Comparison of ENCODE assay signal across 28 cellular contexts in genomic region chr18:50273203-50274043, GRCh38. TPM values are rescaled to one million over a fixed set of nuclear protein-coding genes. Genes with fewer than 3 reads are reported as not detected.
A peak's percentile ranks its signal among the peaks of the same experiment; 100 is the strongest.
DNase-seq lines count a peak whose midpoint lies in the region; ATAC-seq, FAIRE-seq and TF ChIP-seq lines count a peak whose summit lies in the region.
"Had no signal": no experiment of that assay in that cellular context is flagged by ENCODE, and none has a peak within 500 bp of the region (broad histone marks: within the 10 kb centered on the region; RNA-seq: fewer than 3 reads in every experiment).

No MANE protein-coding gene starts in this region.

- H3K36me3 Mint-ChIP-seq in immature natural killer cell (peaks cover 26 to 60% (median 32%) of the 10 kb centered on the region in 3 donors), chondrocyte (ENCODE audit: low read depth) (peaks cover 58% of the 10 kb centered on the region)

- 94% methylated on average over 12 of the region's 23 CpGs for WGBS in HepG2 (ENCODE audit: low lambda C conversion rate)
- WGBS in right lobe of liver (ENCODE audit: insufficient coverage, low coverage, low lambda C conversion rate, missing lambda C conversion rate): 88% methylated on average over 7 of the region's 23 CpGs

- no peak for TF ChIP-seq RAD21 in HepG2 (CRISPR knock-in tag; IDR thresholded peaks at IDR 0.05)

- H3K4me3 ChIP-seq in HepG2 (replicated peaks in 1 of 3; ENCODE audit: insufficient read depth in 1 of 3, low read depth in 2 of 3, low read length in 3 of 3) (no peak overlapping the region), right lobe of liver (no peak overlapping the region), epithelial cell of esophagus (ENCODE audit: low read length) (no peak overlapping the region), osteoblast (ENCODE audit: insufficient read depth, low read length) (no peak overlapping the region)
- H3K4me3 ChIP-seq: A549; BLaER1 treated with 17β-estradiol and CSF1 and Interleukin-3, amounts not matched to agents 10 nM and 100 nM; GM23248; SK-N-MC had no signal

- no peak for DNase-seq in HepG2 (ENCODE audit: low spot score)
- DNase-seq in right lobe of liver: no peak
- peak; percentile 62 for DNase-seq in epithelial cell of esophagus (ENCODE audit: low read depth)
- DNase-seq in osteoblast (ENCODE audit: insufficient read length, low spot score, missing footprints): peak; percentile 58
- no peak for DNase-seq in immature natural killer cell
- DNase-seq in NCI-H2029 treated with DMSO at 0.1 percent for 48 hours (lab: John Stamatoyannopoulos, UW): no peak
- DNase-seq in chondrocyte (ENCODE audit: low spot score): no peak
- DNase-seq: AML-193; CD4-positive, alpha-beta memory T cell; COR-L47; DMS53; GM23248; KG1; MM.1S; NCI-H1417; NCI-H1694; NCI-H2081; NCI-H2227 treated with DMSO at 0.1 percent for 48 hours; NCI-H510A; NCI-H69; SHP77 treated with DMSO at 0.1 percent for 48 hours had no signal

- H3K4me2 ChIP-seq in HepG2 (ENCODE audit: low read depth, low read length) (no peak overlapping the region), osteoblast (ENCODE audit: insufficient read depth, low read length) (no peak overlapping the region)
- H3K4me2 ChIP-seq: A549; BLaER1 treated with 17β-estradiol and CSF1 and Interleukin-3, amounts not matched to agents 10 nM and 100 nM had no signal

- no TSS peak for BruUV-seq in HepG2 (replicated peaks; lab: Mats Ljungman, UMichigan)

- H3K27ac ChIP-seq in HepG2 (ENCODE audit: extremely low read length, insufficient read depth, low read length): no peak overlapping the region
- no peak overlapping the region for H3K27ac ChIP-seq in right lobe of liver
- H3K27ac ChIP-seq in osteoblast (ENCODE audit: low read depth, low read length): no peak overlapping the region
- H3K27ac ChIP-seq: A549; BLaER1 treated with 17β-estradiol and CSF1 and Interleukin-3, amounts not matched to agents 10 nM and 100 nM; GM23248; SK-N-MC had no signal

- TF ChIP-seq EP300 in HepG2 (IDR thresholded peaks at IDR 0.05; ENCODE audit: low read depth in 2 of 2, low read length in 2 of 2) (no peak), HepG2 (CRISPR knock-in tag; IDR thresholded peaks at IDR 0.05; ENCODE audit: borderline replicate concordance) (no peak)

- H3K4me3 Mint-ChIP-seq in immature natural killer cell: no peak overlapping the region
- H3K4me3 Mint-ChIP-seq in chondrocyte (ENCODE audit: unreplicated experiment): no peak overlapping the region

- H3K79me2 ChIP-seq in HepG2 (ENCODE audit: insufficient read depth, low read length) (no peaks in the 10 kb centered on the region), osteoblast (ENCODE audit: insufficient read depth, low read length) (peaks cover 14% of the 10 kb centered on the region)

- no peak for ATAC-seq in HepG2
- ATAC-seq in right lobe of liver: no peak
- ATAC-seq: A549, Panc1 had no signal

- in situ Hi-C loops in HepG2 (cut with HindIII; ENCODE audit: extremely low pct_ligation_motif_present, low pct_unique_long_range_greater_than_20kb): no loop called here

- H4K20me1 ChIP-seq in HepG2 (ENCODE audit: insufficient read depth, low read length): no peaks in the 10 kb centered on the region
- peaks cover 10% of the 10 kb centered on the region for H4K20me1 ChIP-seq in osteoblast (ENCODE audit: insufficient read depth, low read length)

- CTCF ChIA-PET in HepG2 (lab: Yijun Ruan, JAX; ENCODE audit: low intra/inter-chr PET ratio, low total read pairs): no interaction called here

- H3K9me3 Mint-ChIP-seq in immature natural killer cell (no peaks in the 10 kb centered on the region), chondrocyte (ENCODE audit: low read depth) (no peaks in the 10 kb centered on the region)
- H3K9me3 Mint-ChIP-seq: CD4-positive, alpha-beta memory T cell had no signal

- TF ChIP-seq CTCF in HepG2 (CRISPR knock-in tag; IDR thresholded peaks at IDR 0.05) (no peak), right lobe of liver (IDR thresholded peaks at IDR 0.05) (no peak), epithelial cell of esophagus (IDR thresholded peaks at IDR 0.05; ENCODE audit: insufficient read depth, low read depth, low read length, missing control alignments) (no peak), osteoblast (IDR thresholded peaks at IDR 0.05; ENCODE audit: extremely low read depth, low read depth, low read length) (no peak), chondrocyte (IDR thresholded peaks at IDR 0.05) (no peak)

- no peaks in the 10 kb centered on the region for H3K4me1 ChIP-seq in HepG2 (ENCODE audit: insufficient read depth, low read length)
- H3K4me1 ChIP-seq in right lobe of liver: no peaks in the 10 kb centered on the region
- H3K4me1 ChIP-seq in osteoblast (ENCODE audit: insufficient read depth, low read length): peaks cover 9% of the 10 kb centered on the region

- no peak overlapping the region for H3K27ac Mint-ChIP-seq in immature natural killer cell
- H3K27ac Mint-ChIP-seq in chondrocyte (ENCODE audit: unreplicated experiment): no peak overlapping the region

- TF ChIP-seq POLR2A in HepG2 (IDR thresholded peaks at IDR 0.05; ENCODE audit: insufficient read depth in 1 of 2, low read depth in 2 of 2, low read length in 2 of 2) (no peak), right lobe of liver (IDR thresholded peaks at IDR 0.05) (no peak)

- H3K9me3 ChIP-seq in HepG2 (ENCODE audit: low read length): no peaks in the 10 kb centered on the region
- H3K9me3 ChIP-seq in right lobe of liver: no peaks in the 10 kb centered on the region
- H3K9me3 ChIP-seq in osteoblast (ENCODE audit: low read depth, low read length): no peaks in the 10 kb centered on the region
- H3K9me3 ChIP-seq: A549; BLaER1 treated with 17β-estradiol and CSF1 and Interleukin-3, amounts not matched to agents 10 nM and 100 nM had no signal

- no peaks in the 10 kb centered on the region for H3K27me3 ChIP-seq in HepG2 (ENCODE audit: control insufficient read depth in 1 of 2, insufficient read depth in 2 of 2, low read length in 2 of 2)
- no peaks in the 10 kb centered on the region for H3K27me3 ChIP-seq in right lobe of liver
- no peaks in the 10 kb centered on the region for H3K27me3 ChIP-seq in osteoblast (ENCODE audit: insufficient read depth, low read length)
- H3K27me3 ChIP-seq: BLaER1 treated with 17β-estradiol and CSF1 and Interleukin-3, amounts not matched to agents 10 nM and 100 nM had no signal

- H3K27me3 Mint-ChIP-seq in immature natural killer cell (ENCODE audit: low read depth in 3 of 3) (peaks cover 0 to 6% (median 2%) of the 10 kb centered on the region in 3 donors), chondrocyte (ENCODE audit: low read depth) (no peaks in the 10 kb centered on the region)
- H3K27me3 Mint-ChIP-seq: CD4-positive, alpha-beta memory T cell had no signal

- H2AFZ ChIP-seq in HepG2 (ENCODE audit: low read length) (no peak overlapping the region), osteoblast (ENCODE audit: low read length) (no peak overlapping the region)
- H2AFZ ChIP-seq: GM23248 had no signal

- no peak for FAIRE-seq in HepG2 (lab: Jason Lieb, UNC)
- FAIRE-seq: A549, GM18507 had no signal

- POLR2A ChIA-PET in HepG2 (lab: Yijun Ruan, JAX): interaction anchor here (0.6 to 1.3 kb wide), 2 partner anchors 8 to 62 kb away, joined by 4 to 5 read pairs; partner anchors contain the start of gene MBD1

- H3K4me1 Mint-ChIP-seq in immature natural killer cell: peaks cover 3 to 21% of the 10 kb centered on the region in 2 donors
- peaks cover 2% of the 10 kb centered on the region for H3K4me1 Mint-ChIP-seq in chondrocyte (ENCODE audit: low read depth)

- peaks cover 43 to 76% of the 10 kb centered on the region in 2 experiments; a peak in 4 of 5 replicates for H3K36me3 ChIP-seq in HepG2 (replicated peaks in 1 of 2; ENCODE audit: control insufficient read depth in 1 of 2, insufficient read depth in 2 of 2, low read length in 2 of 2)
- peaks cover 7 to 89% (median 43%) of the 10 kb centered on the region in 4 donors for H3K36me3 ChIP-seq in right lobe of liver
- H3K36me3 ChIP-seq in osteoblast (ENCODE audit: insufficient read depth, low read length): peaks cover 75% of the 10 kb centered on the region

- intact Hi-C loops in HepG2 (cut with micrococcal nuclease; ENCODE audit: unreplicated experiment) (no loop called here), right lobe of liver (cut with DNase I) (no loop called here)

- no peak overlapping the region for H3K9ac ChIP-seq in HepG2 (ENCODE audit: insufficient read depth, low read depth, low read length)
- H3K9ac ChIP-seq: BLaER1 treated with 17β-estradiol and CSF1 and Interleukin-3, amounts not matched to agents 10 nM and 100 nM; GM23248 had no signal

RNA-seq across cellular contexts. Expression of gene CFAP53, which starts 7.1 kb away (rescaled TPM):
- total RNA-seq in HepG2 (2016; rRNA removed; fragmentation: Illumina TruSeq; extraction: Trizol) (0.07 TPM in 1 of 2 replicates, not detected in the other), right lobe of liver (under 1 TPM in 3 of 6 experiments, not detected in 3; 0.13 to 0.17 (median 0.14) TPM), osteoblast (0.36 and 0.59 TPM in 2 replicates), chondrocyte (0.17 to 0.26 TPM in 2 of 3 replicates, not detected in the other)
- total RNA-seq in HepG2 (2016; cell fraction: cytosol; rRNA removed; fragmentation: Illumina TruSeq; extraction: Trizol; ENCODE audit: low read depth): 0.09 TPM in 1 of 2 replicates, not detected in the other
- total RNA-seq in HepG2 (2016; cell fraction: insoluble cytoplasmic fraction; rRNA removed; fragmentation: Illumina TruSeq; extraction: Trizol): 0.09 and 0.13 TPM in 2 replicates
- total RNA-seq in HepG2 (2016; cell fraction: membrane; rRNA removed; fragmentation: Illumina TruSeq; extraction: Trizol): not detected in 2 replicates
- 0.28 TPM in 1 of 2 replicates, not detected in the other for total RNA-seq in HepG2 (2016; cell fraction: nucleus; rRNA removed; fragmentation: Illumina TruSeq; extraction: Trizol)
- polyA plus RNA-seq in HepG2 (2011; rRNA removed) (0.05 TPM in 2 replicates), immature natural killer cell (under 1 TPM in 2 of 3 donors, not detected in 1; 0.17 to 0.34 TPM)
- 0.03 and 0.04 TPM in 2 replicates for polyA plus RNA-seq in HepG2 (2011; cell fraction: cytosol; rRNA removed)
- polyA plus RNA-seq in HepG2 (2011; cell fraction: nucleus; rRNA removed): 0.07 TPM in 1 of 2 replicates, not detected in the other
- 0.07 and 0.11 TPM in 2 replicates for polyA plus RNA-seq in HepG2 (2012)
- polyA plus RNA-seq in HepG2 (2016; cell fraction: cytosol; fragmentation: Illumina TruSeq; extraction: Trizol; ENCODE audit: low read depth): 0.09 and 0.11 TPM in 2 replicates
- polyA plus RNA-seq in HepG2 (2016; cell fraction: insoluble cytoplasmic fraction; fragmentation: Illumina TruSeq; extraction: Trizol; ENCODE audit: low read depth): not detected in 2 replicates
- polyA plus RNA-seq in HepG2 (2016; cell fraction: membrane; fragmentation: Illumina TruSeq; extraction: Trizol; ENCODE audit: low read depth): not detected in 2 replicates
- polyA plus RNA-seq in HepG2 (2016; cell fraction: nucleus; fragmentation: Illumina TruSeq; extraction: Trizol; ENCODE audit: insufficient read depth, low read depth): not detected in 2 replicates
- polyA minus RNA-seq in HepG2 (2011; rRNA and poly(A)+ RNA removed; ENCODE audit: low replicate concordance): 0.12 TPM in 1 of 2 replicates, not detected in the other
- polyA minus RNA-seq in HepG2 (2011; cell fraction: cytosol; rRNA and poly(A)+ RNA removed): not detected in 2 replicates
- polyA minus RNA-seq in HepG2 (2011; cell fraction: nucleus; rRNA and poly(A)+ RNA removed): 0.52 TPM in 1 of 2 replicates, not detected in the other
- total RNA-seq: G401, H7 had no signal

RNA-seq across cellular contexts. Expression of gene MBD1, which starts 7.9 kb away (rescaled TPM):
- total RNA-seq in HepG2 (2016; rRNA removed; fragmentation: Illumina TruSeq; extraction: Trizol) (15.2 and 25.5 TPM in 2 replicates), right lobe of liver (10 to 100 TPM; 29.7 to 32.4 (median 30.7) TPM), osteoblast (64.8 and 71.3 TPM in 2 replicates), chondrocyte (60.3 to 68.4 TPM (median 62.0 TPM) in 3 replicates)
- total RNA-seq in HepG2 (2016; cell fraction: cytosol; rRNA removed; fragmentation: Illumina TruSeq; extraction: Trizol; ENCODE audit: low read depth): 5.6 and 7.6 TPM in 2 replicates
- 13.1 and 25.2 TPM in 2 replicates for total RNA-seq in HepG2 (2016; cell fraction: insoluble cytoplasmic fraction; rRNA removed; fragmentation: Illumina TruSeq; extraction: Trizol)
- 13.7 and 14.8 TPM in 2 replicates for total RNA-seq in HepG2 (2016; cell fraction: membrane; rRNA removed; fragmentation: Illumina TruSeq; extraction: Trizol)
- total RNA-seq in HepG2 (2016; cell fraction: nucleus; rRNA removed; fragmentation: Illumina TruSeq; extraction: Trizol): 34.3 TPM in 2 replicates
- polyA plus RNA-seq in HepG2 (2011; rRNA removed) (28.6 and 31.3 TPM in 2 replicates), immature natural killer cell (10 to 100 TPM; 18.7 to 41.4 (median 21.6) TPM)
- polyA plus RNA-seq in HepG2 (2011; cell fraction: cytosol; rRNA removed): 16.1 and 23.4 TPM in 2 replicates
- polyA plus RNA-seq in HepG2 (2011; cell fraction: nucleus; rRNA removed): 145 and 153 TPM in 2 replicates
- polyA plus RNA-seq in HepG2 (2012): 15.5 and 18.8 TPM in 2 replicates
- 4.3 and 4.6 TPM in 2 replicates for polyA plus RNA-seq in HepG2 (2016; cell fraction: cytosol; fragmentation: Illumina TruSeq; extraction: Trizol; ENCODE audit: low read depth)
- polyA plus RNA-seq in HepG2 (2016; cell fraction: insoluble cytoplasmic fraction; fragmentation: Illumina TruSeq; extraction: Trizol; ENCODE audit: low read depth): 15.4 and 19.3 TPM in 2 replicates
- 8.7 and 8.9 TPM in 2 replicates for polyA plus RNA-seq in HepG2 (2016; cell fraction: membrane; fragmentation: Illumina TruSeq; extraction: Trizol; ENCODE audit: low read depth)
- 54.5 and 56.4 TPM in 2 replicates for polyA plus RNA-seq in HepG2 (2016; cell fraction: nucleus; fragmentation: Illumina TruSeq; extraction: Trizol; ENCODE audit: insufficient read depth, low read depth)
- 45.6 and 63.7 TPM in 2 replicates for polyA minus RNA-seq in HepG2 (2011; rRNA and poly(A)+ RNA removed; ENCODE audit: low replicate concordance)
- polyA minus RNA-seq in HepG2 (2011; cell fraction: cytosol; rRNA and poly(A)+ RNA removed): 12.0 and 13.2 TPM in 2 replicates
- polyA minus RNA-seq in HepG2 (2011; cell fraction: nucleus; rRNA and poly(A)+ RNA removed): 56.3 and 64.5 TPM in 2 replicates

RNA-seq across cellular contexts. Expression of gene CXXC1, which starts 14.1 kb away (rescaled TPM):
- total RNA-seq in HepG2 (2016; rRNA removed; fragmentation: Illumina TruSeq; extraction: Trizol): 29.8 and 32.9 TPM in 2 replicates
- 5.2 and 6.1 TPM in 2 replicates for total RNA-seq in HepG2 (2016; cell fraction: cytosol; rRNA removed; fragmentation: Illumina TruSeq; extraction: Trizol; ENCODE audit: low read depth)
- 27.2 and 40.8 TPM in 2 replicates for total RNA-seq in HepG2 (2016; cell fraction: insoluble cytoplasmic fraction; rRNA removed; fragmentation: Illumina TruSeq; extraction: Trizol)
- total RNA-seq in HepG2 (2016; cell fraction: membrane; rRNA removed; fragmentation: Illumina TruSeq; extraction: Trizol): 16.4 and 17.8 TPM in 2 replicates
- total RNA-seq in HepG2 (2016; cell fraction: nucleus; rRNA removed; fragmentation: Illumina TruSeq; extraction: Trizol): 26.0 and 29.7 TPM in 2 replicates
- 39.0 and 39.8 TPM in 2 replicates for polyA plus RNA-seq in HepG2 (2011; rRNA removed)
- 29.5 and 48.9 TPM in 2 replicates for polyA plus RNA-seq in HepG2 (2011; cell fraction: cytosol; rRNA removed)
- polyA plus RNA-seq in HepG2 (2011; cell fraction: nucleus; rRNA removed): 324 and 455 TPM in 2 replicates
- polyA plus RNA-seq in HepG2 (2012): 22.4 and 34.0 TPM in 2 replicates
- 4.1 and 5.9 TPM in 2 replicates for polyA plus RNA-seq in HepG2 (2016; cell fraction: cytosol; fragmentation: Illumina TruSeq; extraction: Trizol; ENCODE audit: low read depth)
- 25.7 and 37.2 TPM in 2 replicates for polyA plus RNA-seq in HepG2 (2016; cell fraction: insoluble cytoplasmic fraction; fragmentation: Illumina TruSeq; extraction: Trizol; ENCODE audit: low read depth)
- 14.3 and 15.5 TPM in 2 replicates for polyA plus RNA-seq in HepG2 (2016; cell fraction: membrane; fragmentation: Illumina TruSeq; extraction: Trizol; ENCODE audit: low read depth)
- 119 and 130 TPM in 2 replicates for polyA plus RNA-seq in HepG2 (2016; cell fraction: nucleus; fragmentation: Illumina TruSeq; extraction: Trizol; ENCODE audit: insufficient read depth, low read depth)
- polyA minus RNA-seq in HepG2 (2011; rRNA and poly(A)+ RNA removed; ENCODE audit: low replicate concordance): 42.0 and 46.9 TPM in 2 replicates
- polyA minus RNA-seq in HepG2 (2011; cell fraction: cytosol; rRNA and poly(A)+ RNA removed): 8.7 and 10.1 TPM in 2 replicates
- 27.0 and 29.1 TPM in 2 replicates for polyA minus RNA-seq in HepG2 (2011; cell fraction: nucleus; rRNA and poly(A)+ RNA removed)
- 10 to 100 TPM; 16.4 to 34.9 (median 26.1) TPM for total RNA-seq in right lobe of liver
- 30.4 and 33.3 TPM in 2 replicates for total RNA-seq in osteoblast
- polyA plus RNA-seq in immature natural killer cell: 10 to 100 TPM; 37.5 to 71.3 (median 52.0) TPM
- total RNA-seq in chondrocyte: 47.6 to 60.3 TPM (median 59.2 TPM) in 3 replicates

Comparison
In these comparisons a context has a peak if more than half of its experiments do, and no peak if none do; other contexts are left out.
1. DNase-seq: peak in epithelial cell of esophagus (single experiment) and osteoblast (single experiment); none in HepG2 (single experiment), right lobe of liver (0 of 3), immature natural killer cell (0 of 3), NCI-H2029 treated with DMSO at 0.1 percent for 48 hours (single experiment) and chondrocyte (single experiment).